ENCODE assay signal across 12 cellular contexts in the genomic region with DNA sequence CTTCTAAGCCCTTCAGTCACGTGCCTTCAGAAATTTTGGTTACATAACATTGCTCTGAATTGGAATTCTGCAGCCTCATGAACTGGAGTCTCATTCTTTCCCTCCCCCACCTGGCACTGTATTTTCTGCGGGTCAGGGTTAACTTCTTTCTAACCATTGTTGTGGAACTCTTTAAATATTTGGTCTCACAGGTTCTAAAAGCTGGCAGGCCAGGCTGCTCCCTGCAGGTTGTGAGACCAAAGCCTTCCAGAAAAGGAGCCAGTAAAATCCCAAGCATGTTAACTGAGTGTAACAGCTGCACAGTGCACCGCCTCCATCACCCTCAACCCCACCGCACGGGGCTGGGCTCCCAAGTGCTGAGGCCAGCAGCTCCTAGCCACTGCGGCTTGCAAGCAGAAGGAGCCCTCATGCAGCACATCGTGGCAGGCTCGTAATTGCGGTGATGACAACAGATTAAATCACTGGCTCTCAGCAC.
DNase-seq lines count a peak whose midpoint lies in the region; ATAC-seq and TF ChIP-seq lines count a peak whose summit lies in the region.
"Had no signal": no experiment of that assay in that cellular context is flagged by ENCODE, and none has a peak within 500 bp of the region (broad histone marks: within the 10 kb centered on the region; RNA-seq: fewer than 3 reads in every experiment).

No MANE protein-coding gene starts in this region.

- H3K4ac ChIP-seq in neuronal stem cell (ENCODE audit: low read length): no peak overlapping the region

- H3K4me3 ChIP-seq in heart right ventricle: peak overlapping the region in 1 of 10 donors; percentile 14
- no peak overlapping the region for H3K4me3 ChIP-seq in neuronal stem cell (ENCODE audit: low read length in 2 of 2)
- H3K4me3 ChIP-seq in vagina: peak overlapping the region in 1 of 2 donors; percentile 24

- no peak for TF ChIP-seq CTCF in heart right ventricle (IDR thresholded peaks at IDR 0.05)
- TF ChIP-seq CTCF in vagina (IDR thresholded peaks at IDR 0.05): no peak

- no peaks in the 10 kb centered on the region for H3K9me3 ChIP-seq in heart right ventricle
- no peaks in the 10 kb centered on the region for H3K9me3 ChIP-seq in neuronal stem cell (replicated peaks in 1 of 2; ENCODE audit: control insufficient read depth in 2 of 2, insufficient read depth in 1 of 2, low read depth in 1 of 2, low read length in 2 of 2)
- H3K9me3 ChIP-seq in vagina: no peaks in the 10 kb centered on the region

- TF ChIP-seq POLR2A in vagina (IDR thresholded peaks at IDR 0.05): no peak

- H3K27ac ChIP-seq in heart right ventricle (peak overlapping the region in 3 of 10 donors; percentile 13 to 34 (median 14)), neuronal stem cell (replicated peaks; ENCODE audit: low read length) (no peak overlapping the region), vagina (peak overlapping the region; percentile 13)

- H3K4me1 ChIP-seq in heart right ventricle (peaks cover 0 to 22% (median 8%) of the 10 kb centered on the region in 9 donors), neuronal stem cell (ENCODE audit: control insufficient read depth in 2 of 2, insufficient read depth in 1 of 2, low read depth in 1 of 2, low read length in 2 of 2) (peaks cover 3 to 7% of the 10 kb centered on the region in 2 donors), vagina (peaks cover 11% of the 10 kb centered on the region)

- H3K36me3 ChIP-seq in heart right ventricle (peaks cover 0 to 10% (median 0%) of the 10 kb centered on the region in 9 donors), neuronal stem cell (replicated peaks in 1 of 2; ENCODE audit: control insufficient read depth in 2 of 2, insufficient read depth in 2 of 2, low read length in 2 of 2) (peaks cover 0 to 6% of the 10 kb centered on the region in 2 donors), vagina (no peaks in the 10 kb centered on the region)

- H3K23ac ChIP-seq in neuronal stem cell (ENCODE audit: low read depth, low read length, poor library complexity): no peak overlapping the region

- no peak overlapping the region for H4K91ac ChIP-seq in neuronal stem cell (ENCODE audit: low read depth, low read length, poor library complexity)

- H4K8ac ChIP-seq in neuronal stem cell (ENCODE audit: low read depth, low read length): no peak overlapping the region

- H2AFZ ChIP-seq in neuronal stem cell (ENCODE audit: low read length): no peak overlapping the region

- H2BK120ac ChIP-seq in neuronal stem cell (ENCODE audit: low read depth, low read length): no peak overlapping the region

- H3K79me1 ChIP-seq in neuronal stem cell (ENCODE audit: low read depth, low read length): no peaks in the 10 kb centered on the region

- 38 to 49% methylated on average over 9 of the region's 9 CpGs for WGBS in heart right ventricle, 2 donors
- WGBS in neuronal stem cell (ENCODE audit: extremely low coverage in 2 of 2, insufficient read length in 2 of 2, insufficient replicate concordance in 1 of 2), 2 donors: no CpG with 5 or more reads among the region's 9 CpGs

- no peak overlapping the region for H2AK5ac ChIP-seq in neuronal stem cell (ENCODE audit: low read depth, low read length)

- no peak overlapping the region for H3K18ac ChIP-seq in neuronal stem cell (ENCODE audit: low read length)

- no peaks in the 10 kb centered on the region for H3K27me3 ChIP-seq in heart right ventricle
- H3K27me3 ChIP-seq in neuronal stem cell (ENCODE audit: control insufficient read depth in 3 of 3, insufficient read depth in 3 of 3, low read depth in 1 of 3, low read length in 3 of 3): no peaks in the 10 kb centered on the region
- no peaks in the 10 kb centered on the region for H3K27me3 ChIP-seq in vagina

- H2BK5ac ChIP-seq in neuronal stem cell (ENCODE audit: low read length): no peak overlapping the region

- peak overlapping the region; percentile 65 for H3K9ac ChIP-seq in neuronal stem cell (ENCODE audit: low read depth, low read length, poor library complexity)

- DNase-seq in Right ventricle myocardium superior: peak; percentile 65
- DNase-seq in cardiac septum (ENCODE audit: low spot score): no peak
- peak; percentile 31 to 40 for DNase-seq in heart right ventricle
- no peak for DNase-seq in neuronal stem cell (ENCODE audit: low spot score)
- no peak for DNase-seq in vagina (ENCODE audit: extremely low spot score in 2 of 2)
- no peak for DNase-seq in iPS-NIHi11 (ENCODE audit: low spot score)
- DNase-seq: naive B cell; NCI-H1105; NCI-H82; stimulated activated naive CD8-positive, alpha-beta T cell treated with anti-CD3 and anti-CD28 coated beads, Interleukin-15, Interleukin-2, amounts not matched to agents 100 U/mL and 50 U/mL, for 24 hours had no signal

- H2BK12ac ChIP-seq in neuronal stem cell (ENCODE audit: low read length): no peak overlapping the region

- H2BK15ac ChIP-seq in neuronal stem cell (ENCODE audit: low read length): no peak overlapping the region

- intact Hi-C loops in Right ventricle myocardium superior (cut with DNase I) (no loop called here), cardiac septum (cut with DNase I) (no loop called here), heart right ventricle (cut with DNase I) (no loop called here), vagina (cut with DNase I) (no loop called here)

- ATAC-seq in Right ventricle myocardium superior (ENCODE audit: poor library complexity) (peak; percentile 92), heart right ventricle (peak; percentile 68 to 93 (median 88)), GM18520 (IDR thresholded peaks at IDR 0.05; ENCODE audit: unreplicated experiment) (no peak), GM19463 (IDR thresholded peaks at IDR 0.05; ENCODE audit: unreplicated experiment) (no peak)

- no peak overlapping the region for H3K4me2 ChIP-seq in neuronal stem cell (ENCODE audit: insufficient read depth, low read length, poor library complexity, severe bottlenecking)

- no peak overlapping the region for H3K14ac ChIP-seq in neuronal stem cell (ENCODE audit: low read length)

Comparison
In these comparisons a context has a peak if more than half of its experiments do, and no peak if none do; other contexts are left out.
1. DNase-seq: peak in Right ventricle myocardium superior (single experiment) and heart right ventricle (2 of 2); none in cardiac septum (single experiment), neuronal stem cell (single experiment), vagina (0 of 2) and iPS-NIHi11 (single experiment).
2. ATAC-seq: peak in Right ventricle myocardium superior (single experiment) and heart right ventricle (8 of 8); none in GM18520 (single experiment) and GM19463 (single experiment).